28 cellular contexts compared by ENCODE assay signal in the genomic region with DNA sequence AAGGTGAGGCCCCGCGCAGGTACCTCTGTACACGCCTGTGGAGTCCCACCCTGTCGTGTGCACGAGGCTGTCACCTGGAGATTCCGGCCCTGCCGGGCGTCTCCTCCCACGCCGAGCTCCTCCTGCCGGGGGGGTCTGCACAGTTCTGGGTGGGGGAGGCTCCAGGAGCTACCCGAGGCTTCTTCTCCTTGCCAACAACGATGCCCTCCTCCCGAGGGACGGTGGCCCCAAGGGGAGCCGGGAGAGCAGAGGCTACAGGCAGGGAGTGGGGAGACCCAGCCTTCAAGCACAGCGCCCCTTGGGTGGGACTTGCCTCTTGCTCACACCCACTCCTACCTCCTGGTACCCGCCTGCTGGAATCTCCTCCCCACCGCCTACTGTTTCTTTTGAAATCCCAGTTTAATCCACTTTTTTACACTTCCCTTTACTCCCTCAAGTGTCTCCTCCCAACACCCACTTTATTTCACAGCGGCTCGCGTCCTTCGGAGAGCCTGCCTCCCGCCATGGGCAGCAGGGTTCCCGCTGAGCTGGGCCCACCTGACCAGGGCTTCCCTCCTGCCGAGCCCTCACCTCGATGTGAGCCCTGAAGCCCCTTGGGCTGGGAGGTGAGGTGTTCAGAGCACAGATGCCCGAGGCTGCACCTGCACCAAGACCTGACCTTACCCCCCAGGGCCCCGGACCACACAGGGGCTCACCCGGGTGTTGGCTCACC.
DNase-seq lines count a peak whose midpoint lies in the region; ATAC-seq and TF ChIP-seq lines count a peak whose summit lies in the region.
"Had no signal": no experiment of that assay in that cellular context is flagged by ENCODE, and none has a peak within 500 bp of the region (broad histone marks: within the 10 kb centered on the region; RNA-seq: fewer than 3 reads in every experiment).

No MANE protein-coding gene starts in this region.

- no peak overlapping the region; the same call in 1 of the 2 replicates for H3K14ac ChIP-seq in H9 (ENCODE audit: insufficient read depth, low read length)

- no peak overlapping the region for H2BK12ac ChIP-seq in H9 (ENCODE audit: insufficient read length, low read depth, low read length)

- no peak overlapping the region for H4K5ac ChIP-seq in H9 (ENCODE audit: insufficient read length, low read depth, low read length)

- CTCF ChIA-PET in PC-9 (lab: Charles Lee): no interaction called here

- H3K79me2 ChIP-seq in H9 (ENCODE audit: insufficient read depth, low read length): no peaks in the 10 kb centered on the region
- H3K79me2 ChIP-seq in PC-9 (ENCODE audit: low read depth): no peaks in the 10 kb centered on the region
- H3K79me2 ChIP-seq in Karpas-422 (ENCODE audit: low read length): no peaks in the 10 kb centered on the region

- no peak overlapping the region for H2BK5ac ChIP-seq in H9 (ENCODE audit: insufficient read length, low read length)

- no peaks in the 10 kb centered on the region for H3K9me3 ChIP-seq in BLaER1
- H3K9me3 ChIP-seq in H9 (ENCODE audit: control insufficient read depth, low read depth, low read length): no peaks in the 10 kb centered on the region
- peaks cover 55% of the 10 kb centered on the region for H3K9me3 ChIP-seq in endodermal cell (ENCODE audit: control insufficient read depth, low read length)
- no peaks in the 10 kb centered on the region for H3K9me3 ChIP-seq in PC-9 (ENCODE audit: insufficient read depth, low read depth)
- H3K9me3 ChIP-seq in Karpas-422 (ENCODE audit: low read length): no peaks in the 10 kb centered on the region
- H3K9me3 ChIP-seq: esophagus squamous epithelium, lower lobe of right lung, psoas muscle, thyroid gland had no signal

- peak overlapping the region; percentile 17; the same call in 1 of the 2 replicates for H3K9ac ChIP-seq in BLaER1
- H3K9ac ChIP-seq in H9 (ENCODE audit: extremely low read depth, insufficient read length, low read length): no peak overlapping the region
- H3K9ac ChIP-seq in endodermal cell (ENCODE audit: extremely low read depth, low read length, poor library complexity, severe bottlenecking): no peak overlapping the region
- H3K9ac ChIP-seq in Karpas-422 (ENCODE audit: low read length): no peak overlapping the region
- H3K9ac ChIP-seq: KMS-11 had no signal

- no peak overlapping the region for H3K56ac ChIP-seq in H9 (ENCODE audit: insufficient read length, low read depth, low read length)

- no peak overlapping the region for H3K23ac ChIP-seq in H9 (ENCODE audit: insufficient read length, low read depth, low read length)

- no peak overlapping the region for H4K8ac ChIP-seq in H9 (replicated peaks; ENCODE audit: insufficient read length, low read depth, low read length)

- no peak for TF ChIP-seq CTCF in H9 (conservative IDR thresholded peaks at IDR 0.05)
- no peak for TF ChIP-seq CTCF in endodermal cell (conservative IDR thresholded peaks at IDR 0.05)
- TF ChIP-seq CTCF in PC-9 (conservative IDR thresholded peaks at IDR 0.05): no peak

- intact Hi-C loops in sciatic nerve (cut with DNase I): no loop called here
- intact Hi-C loops in PC-9 (cut with micrococcal nuclease; ENCODE audit: unreplicated experiment): no loop called here

- H3K4me3 Mint-ChIP-seq in H9 (no peak overlapping the region), endodermal cell (no peak overlapping the region)
- H3K4me3 Mint-ChIP-seq: T-helper 2 cell treated with Interferon-gamma antibody and Interleukin-4, amounts not matched to agents 5 μg/mL and 100 μg/mL, for 36 hours had no signal

- H3K79me1 ChIP-seq in H9 (ENCODE audit: insufficient read depth, low read depth, low read length, poor library complexity, severe bottlenecking): no peaks in the 10 kb centered on the region

- peaks cover 48% of the 10 kb centered on the region for H3K27me3 ChIP-seq in BLaER1
- H3K27me3 ChIP-seq in H9 (ENCODE audit: insufficient read depth, low read length): peaks cover 5% of the 10 kb centered on the region; the same call in 1 of the 2 replicates
- H3K27me3 ChIP-seq in endodermal cell (ENCODE audit: control insufficient read depth, insufficient read depth, low read length, poor library complexity, severe bottlenecking): no peaks in the 10 kb centered on the region
- H3K27me3 ChIP-seq in PC-9 (ENCODE audit: insufficient read depth, low read depth): peaks cover 100% of the 10 kb centered on the region
- no peaks in the 10 kb centered on the region for H3K27me3 ChIP-seq in Karpas-422 (ENCODE audit: low read length)
- H3K27me3 ChIP-seq: thyroid gland had no signal

- no peak overlapping the region for H3K4ac ChIP-seq in H9 (ENCODE audit: low read depth, low read length)

- H3F3A ChIP-seq in PC-9 (ENCODE audit: insufficient read depth, low read depth): no peaks in the 10 kb centered on the region

- no peak overlapping the region for H2BK15ac ChIP-seq in H9 (ENCODE audit: low read depth, low read length)

- H3K9me3 Mint-ChIP-seq in H9 (no peaks in the 10 kb centered on the region), endodermal cell (no peaks in the 10 kb centered on the region)
- H3K9me3 Mint-ChIP-seq: naive thymus-derived CD8-positive, alpha-beta T cell; T-helper 2 cell treated with Interferon-gamma antibody and Interleukin-4, amounts not matched to agents 5 μg/mL and 100 μg/mL, for 36 hours had no signal

- H3K36me3 Mint-ChIP-seq in H9 (ENCODE audit: insufficient read depth in 1 of 3, low read depth in 3 of 3): no peaks in the 10 kb centered on the region; a peak in 1 of 7 replicates
- H3K36me3 Mint-ChIP-seq in endodermal cell (ENCODE audit: low read depth): no peaks in the 10 kb centered on the region
- H3K36me3 Mint-ChIP-seq: CD8-positive, alpha-beta memory T cell had no signal

- H3K18ac ChIP-seq in H9 (ENCODE audit: insufficient read length, low read depth, low read length): no peak overlapping the region

- no peak overlapping the region for H3T11ph ChIP-seq in H9 (ENCODE audit: low read length)

- H3K4me3 ChIP-seq in BLaER1: peak overlapping the region; percentile 53
- H3K4me3 ChIP-seq in endodermal cell (ENCODE audit: low read length): no peak overlapping the region
- H3K4me3 ChIP-seq in PC-9: no peak overlapping the region
- no peak overlapping the region for H3K4me3 ChIP-seq in Karpas-422 (ENCODE audit: low read length)
- H3K4me3 ChIP-seq: cardiac muscle cell, esophagus squamous epithelium, lower lobe of right lung, psoas muscle, thyroid gland had no signal

- H2BK120ac ChIP-seq in H9 (ENCODE audit: low read depth, low read length, poor library complexity, severe bottlenecking): no peak overlapping the region

- H3K4me2 ChIP-seq in BLaER1: peak overlapping the region; percentile 89
- no peak overlapping the region for H3K4me2 ChIP-seq in H9 (ENCODE audit: insufficient read depth, insufficient read length, low read length)
- no peak overlapping the region for H3K4me2 ChIP-seq in PC-9
- no peak overlapping the region for H3K4me2 ChIP-seq in Karpas-422 (ENCODE audit: low read depth, low read length, poor library complexity, severe bottlenecking)
- H3K4me2 ChIP-seq: KMS-11 had no signal

- no peak overlapping the region for H3K27ac Mint-ChIP-seq in H9
- no peak overlapping the region for H3K27ac Mint-ChIP-seq in endodermal cell
- H3K27ac Mint-ChIP-seq: CD8-positive, alpha-beta memory T cell; T-helper 2 cell treated with Interferon-gamma antibody and Interleukin-4, amounts not matched to agents 5 μg/mL and 100 μg/mL, for 36 hours had no signal

- peaks cover 90% of the 10 kb centered on the region for H3K4me1 ChIP-seq in BLaER1
- no peaks in the 10 kb centered on the region for H3K4me1 ChIP-seq in H9 (ENCODE audit: insufficient read depth, low read length)
- no peaks in the 10 kb centered on the region for H3K4me1 ChIP-seq in endodermal cell (ENCODE audit: control insufficient read depth, insufficient read depth, low read length)
- no peaks in the 10 kb centered on the region for H3K4me1 ChIP-seq in PC-9 (replicated peaks; ENCODE audit: insufficient read depth)
- H3K4me1 ChIP-seq in Karpas-422 (ENCODE audit: low read length): no peaks in the 10 kb centered on the region
- H3K4me1 ChIP-seq: esophagus squamous epithelium, foreskin keratinocyte, lower lobe of right lung, psoas muscle, thyroid gland had no signal

- no peak for ATAC-seq in sciatic nerve
- ATAC-seq: foreskin keratinocyte; lower lobe of right lung; naive thymus-derived CD8-positive, alpha-beta T cell; psoas muscle; stimulated activated naive CD8-positive, alpha-beta T cell treated with anti-CD3 and anti-CD28 coated beads, Interleukin-15, Interleukin-2, amounts not matched to agents 100 U/mL and 50 U/mL, for 24 hours had no signal

- no peak overlapping the region for H2BK20ac ChIP-seq in H9 (ENCODE audit: low read depth, low read length, poor library complexity, severe bottlenecking)

- WGBS in H9 (ENCODE audit: extremely low coverage, insufficient read length, low lambda C conversion rate): no CpG with 5 or more reads among the region's 30 CpGs
- WGBS in endodermal cell (ENCODE audit: insufficient coverage in 1 of 2, insufficient read length in 1 of 2), 2 experiments: 89 to 93% methylated on average over 6 to 30 of the region's 30 CpGs

- BruUV-seq in PC-9 (replicated peaks; lab: Mats Ljungman, UMichigan): no TSS peak

- peak; percentile 15 for DNase-seq in H9
- DNase-seq in endodermal cell: peak; percentile 17
- peak; percentile 32 for DNase-seq in sciatic nerve (ENCODE audit: low spot score)
- no peak for DNase-seq in PC-9
- no peak for DNase-seq in Karpas-422
- no peak for DNase-seq in NCI-H2227 treated with DMSO at 0.1 percent for 48 hours (lab: John Stamatoyannopoulos, UW)
- DNase-seq in SIG-M5 (lab: John Stamatoyannopoulos, UW): no peak
- DNase-seq: activated CD4-positive, alpha-beta T cell treated with anti-CD3 and anti-CD28 coated beads for 4 hours; activated T-cell treated with anti-CD3 and anti-CD28 coated beads, Interleukin-2, amount 50 U/mL, for 1 hour; DMS 273 treated with DMSO at 0.1 percent for 48 hours; esophagus squamous epithelium; foreskin keratinocyte; GOT3; lower lobe of right lung; naive thymus-derived CD8-positive, alpha-beta T cell; NCI-H1417; NCI-H2081 treated with DMSO at 0.1 percent for 48 hours; NCI-H345; NCI-H69; occipital lobe; psoas muscle; stimulated activated naive CD8-positive, alpha-beta T cell treated with anti-CD3 and anti-CD28 coated beads, Interleukin-15, Interleukin-2, amounts not matched to agents 100 U/mL and 50 U/mL, for 24 hours; thyroid gland had no signal

- H3K23me2 ChIP-seq in H9 (ENCODE audit: insufficient read length, low read depth, low read length, poor library complexity, severe bottlenecking): no peaks in the 10 kb centered on the region

- H3K27ac ChIP-seq in BLaER1 (peak overlapping the region; percentile 39), H9 (ENCODE audit: insufficient read length, low read depth, low read length) (no peak overlapping the region), endodermal cell (ENCODE audit: low read depth, low read length) (no peak overlapping the region), PC-9 (no peak overlapping the region), Karpas-422 (ENCODE audit: low read length) (no peak overlapping the region)
- H3K27ac ChIP-seq: cardiac muscle cell, esophagus squamous epithelium, foreskin keratinocyte, KMS-11, lower lobe of right lung, psoas muscle, thyroid gland had no signal

- H2AFZ ChIP-seq in H9 (ENCODE audit: low read length) (no peak overlapping the region), PC-9 (no peak overlapping the region), Karpas-422 (ENCODE audit: low read length) (no peak overlapping the region)

- H4K91ac ChIP-seq in H9 (ENCODE audit: insufficient read length, low read depth, low read length): no peak overlapping the region

- H2AK5ac ChIP-seq in H9 (ENCODE audit: insufficient read length, low read length): no peak overlapping the region

- H4K20me1 ChIP-seq in BLaER1: peaks cover 5% of the 10 kb centered on the region; the same call in 1 of the 2 replicates
- H4K20me1 ChIP-seq in H9 (ENCODE audit: control insufficient read depth, insufficient read depth, insufficient read length): peaks cover 4% of the 10 kb centered on the region
- no peaks in the 10 kb centered on the region for H4K20me1 ChIP-seq in PC-9 (ENCODE audit: insufficient read depth)
- H4K20me1 ChIP-seq in Karpas-422 (ENCODE audit: insufficient read depth, low read depth, low read length): no peaks in the 10 kb centered on the region

- H3K27me3 Mint-ChIP-seq in H9 (ENCODE audit: low read depth) (peaks cover 100% of the 10 kb centered on the region), endodermal cell (ENCODE audit: insufficient read depth) (peaks cover 40% of the 10 kb centered on the region)

- H3K4me1 Mint-ChIP-seq in H9: peaks cover 19 to 48% of the 10 kb centered on the region in 2 experiments
- peaks cover 7% of the 10 kb centered on the region for H3K4me1 Mint-ChIP-seq in endodermal cell
- H3K4me1 Mint-ChIP-seq: CD8-positive, alpha-beta memory T cell had no signal

- H3K36me3 ChIP-seq in BLaER1 (no peaks in the 10 kb centered on the region), endodermal cell (ENCODE audit: control insufficient read depth, insufficient read depth, low read length) (no peaks in the 10 kb centered on the region), PC-9 (ENCODE audit: low read depth) (no peaks in the 10 kb centered on the region), Karpas-422 (ENCODE audit: insufficient read depth, low read length) (no peaks in the 10 kb centered on the region)
- H3K36me3 ChIP-seq: cardiac muscle cell, esophagus squamous epithelium, lower lobe of right lung, thyroid gland had no signal

- POLR2A ChIA-PET in PC-9 (lab: Charles Lee; ENCODE audit: unreplicated experiment): no interaction called here

- H3K9me2 ChIP-seq in PC-9 (ENCODE audit: insufficient read depth) (no peaks in the 10 kb centered on the region), Karpas-422 (replicated peaks; ENCODE audit: insufficient read depth, low read length) (no peaks in the 10 kb centered on the region)

Comparison
In these comparisons a context has a peak if more than half of its experiments do, and no peak if none do; other contexts are left out.
1. DNase-seq: peak in H9 (single experiment), endodermal cell (single experiment) and sciatic nerve (single experiment); none in PC-9 (0 of 2), Karpas-422 (single experiment), NCI-H2227 treated with DMSO at 0.1 percent for 48 hours (single experiment) and SIG-M5 (single experiment).